ENCODE assay signal across 27 cellular contexts in genomic region chr6:156996265-156996664, GRCh38.
"Had no signal": no experiment of that assay in that cellular context is flagged by ENCODE, and none has a peak within 500 bp of the region (broad histone marks: within the 10 kb centered on the region; RNA-seq: fewer than 3 reads in every experiment).

No MANE protein-coding gene starts in this region.

- H3K27ac Mint-ChIP-seq: immature natural killer cell; natural killer cell; stimulated activated naive B cell treated with anti-CD40 and anti-IgM and Interleukin-4, amounts not matched to agents 10 μg/mL and 1 μg/mL and 100 μg/mL, for 72 hours had no signal

- DNase-seq: dermis blood vessel endothelial cell; effector memory CD4-positive, alpha-beta T cell; erythroblast; esophagus squamous epithelium; foreskin melanocyte; glutamatergic neuron; heart right ventricle; hypothalamus; immature natural killer cell; left ventricle myocardium superior; lower lobe of right lung; natural killer cell; occipital lobe; ovary; posterior cingulate gyrus; psoas muscle; right cardiac atrium; stimulated activated CD4-positive, alpha-beta T cell treated with anti-CD3 and anti-CD28 coated beads, Interleukin-15, amount 100 ng/mL, for 24 hours; stimulated activated CD4-positive, alpha-beta T cell treated with anti-CD3 and anti-CD28 coated beads, Interleukin-2, amount 100 ng/mL, for 48 hours; stimulated activated naive B cell treated with anti-CD40 and anti-IgM and Interleukin-4, amounts not matched to agents 10 μg/mL and 1 μg/mL and 100 μg/mL, for 72 hours; stomach; thyroid gland; trophoblast cell had no signal

- H3K27me3 ChIP-seq: esophagus squamous epithelium, heart right ventricle, ovary, stomach, thyroid gland, vagina had no signal

- H3K9me3 Mint-ChIP-seq: immature natural killer cell; natural killer cell; stimulated activated naive B cell treated with anti-CD40 and anti-IgM and Interleukin-4, amounts not matched to agents 10 μg/mL and 1 μg/mL and 100 μg/mL, for 72 hours had no signal

- FAIRE-seq: keratinocyte had no signal

- H3K27ac ChIP-seq: coronary artery, esophagus squamous epithelium, heart right ventricle, lower lobe of right lung, ovary, skin epidermis, stomach, thyroid gland, vagina had no signal

- H3K9me3 ChIP-seq: esophagus squamous epithelium, heart right ventricle, lower lobe of right lung, ovary, psoas muscle, stomach, thyroid gland, vagina had no signal

- H3K4me3 Mint-ChIP-seq: immature natural killer cell; natural killer cell; stimulated activated naive B cell treated with anti-CD40 and anti-IgM and Interleukin-4, amounts not matched to agents 10 μg/mL and 1 μg/mL and 100 μg/mL, for 72 hours had no signal

- H3K4me3 ChIP-seq: coronary artery, esophagus squamous epithelium, heart right ventricle, lower lobe of right lung, ovary, psoas muscle, skin epidermis, stomach, thyroid gland, vagina had no signal

- H3K27me3 Mint-ChIP-seq: stimulated activated naive B cell treated with anti-CD40 and anti-IgM and Interleukin-4, amounts not matched to agents 10 μg/mL and 1 μg/mL and 100 μg/mL, for 72 hours had no signal

- H3K36me3 Mint-ChIP-seq: immature natural killer cell, natural killer cell had no signal

- ATAC-seq: heart right ventricle; left ventricle myocardium superior; lower lobe of right lung; natural killer cell; right cardiac atrium; stimulated activated naive B cell treated with anti-CD40 and anti-IgM and Interleukin-4, amounts not matched to agents 10 μg/mL and 1 μg/mL and 100 μg/mL, for 72 hours had no signal

- H3K36me3 ChIP-seq: esophagus squamous epithelium, heart right ventricle, lower lobe of right lung, ovary, stomach, thyroid gland, vagina had no signal
